In genomic region chr11:15141381-15141780, GRCh38 we compare ENCODE assay signal across 28 cellular contexts. TPM values are rescaled to one million over a fixed set of nuclear protein-coding genes. Genes with fewer than 3 reads are reported as not detected.
"Had no signal": no experiment of that assay in that cellular context is flagged by ENCODE, and none has a peak within 500 bp of the region (broad histone marks: within the 10 kb centered on the region; RNA-seq: fewer than 3 reads in every experiment).

No MANE protein-coding gene starts in this region.

- ATAC-seq: activated CD4-positive, alpha-beta T cell treated with anti-CD3 and anti-CD28 coated beads for 36 hours; activated T-helper 17 cell treated with anti-CD3 and anti-CD28 coated beads, Interleukin-2, amount 50 U/mL, for 72 hours; Panc1; Right ventricle myocardium inferior had no signal

- H3K36me3 Mint-ChIP-seq: activated naive CD8-positive, alpha-beta T cell; brain had no signal

- H3K4me1 Mint-ChIP-seq: activated CD4-positive, alpha-beta T cell treated with anti-CD3 and anti-CD28 coated beads for 36 hours; activated T-helper 17 cell treated with anti-CD3 and anti-CD28 coated beads, Interleukin-2, amount 50 U/mL, for 72 hours; brain; central memory CD8-positive, alpha-beta T cell had no signal

- H3K27me3 Mint-ChIP-seq: activated CD4-positive, alpha-beta T cell treated with anti-CD3 and anti-CD28 coated beads for 36 hours; activated naive CD8-positive, alpha-beta T cell; activated T-helper 17 cell treated with anti-CD3 and anti-CD28 coated beads, Interleukin-2, amount 50 U/mL, for 72 hours; central memory CD8-positive, alpha-beta T cell had no signal

- H3K27ac Mint-ChIP-seq: activated CD4-positive, alpha-beta memory T cell treated with anti-CD3 and anti-CD28 coated beads, Interleukin-2, amount 10 ng/mL, durations not matched to agents 7 days and 5 days; activated CD4-positive, alpha-beta T cell treated with anti-CD3 and anti-CD28 coated beads for 36 hours; activated naive CD4-positive, alpha-beta T cell treated with anti-CD3 and anti-CD28 coated beads for 36 hours; activated naive CD8-positive, alpha-beta T cell; activated T-helper 17 cell treated with anti-CD3 and anti-CD28 coated beads, Interleukin-2, amount 50 U/mL, for 72 hours; brain had no signal

- H3K4me3 Mint-ChIP-seq: activated CD4-positive, alpha-beta memory T cell treated with anti-CD3 and anti-CD28 coated beads, Interleukin-2, amount 10 ng/mL, durations not matched to agents 7 days and 5 days; activated CD4-positive, alpha-beta T cell treated with anti-CD3 and anti-CD28 coated beads for 36 hours; activated naive CD4-positive, alpha-beta T cell treated with anti-CD3 and anti-CD28 coated beads for 36 hours; activated naive CD8-positive, alpha-beta T cell; activated T-helper 17 cell treated with anti-CD3 and anti-CD28 coated beads, Interleukin-2, amount 50 U/mL, for 72 hours; brain; central memory CD8-positive, alpha-beta T cell had no signal

- DNase-seq: activated CD4-positive, alpha-beta memory T cell treated with anti-CD3 and anti-CD28 coated beads, Interleukin-2, amount 10 ng/mL, durations not matched to agents 7 days and 5 days; activated CD4-positive, alpha-beta T cell treated with anti-CD3 and anti-CD28 coated beads for 36 hours; activated CD4-positive, alpha-beta T cell treated with anti-CD3 and anti-CD28 coated beads, Interleukin-2, amount 50 U/mL, for 1 hour; activated gamma-delta T cell; activated naive CD4-positive, alpha-beta T cell treated with anti-CD3 and anti-CD28 coated beads for 36 hours; activated T-cell treated with anti-CD3 and anti-CD28 coated beads for 4 hours; activated T-cell treated with anti-CD3 and anti-CD28 coated beads, Interleukin-2, amount 50 U/mL, for 48 hours; amygdala; MG63; NCI-H1105 treated with DMSO at 0.1 percent for 48 hours; NCI-H1930; NCI-H345; NCI-H510A; NCI-H526 treated with DMSO at 0.1 percent for 48 hours; NCI-H82; OCI-M1; RPMI8226; SJCRH30; SK-N-SH; T-helper 1 cell; WERI-Rb-1 had no signal

- H3K9me3 Mint-ChIP-seq: activated CD4-positive, alpha-beta memory T cell treated with anti-CD3 and anti-CD28 coated beads, Interleukin-2, amount 10 ng/mL, durations not matched to agents 7 days and 5 days; activated naive CD4-positive, alpha-beta T cell treated with anti-CD3 and anti-CD28 coated beads for 36 hours; activated T-helper 17 cell treated with anti-CD3 and anti-CD28 coated beads, Interleukin-2, amount 50 U/mL, for 72 hours; central memory CD8-positive, alpha-beta T cell had no signal

RNA-seq across cellular contexts. Expression of gene INSC, which starts 26.7 kb away (rescaled TPM):
- total RNA-seq: astrocyte, SJCRH30 had no signal
